In the genomic region with DNA sequence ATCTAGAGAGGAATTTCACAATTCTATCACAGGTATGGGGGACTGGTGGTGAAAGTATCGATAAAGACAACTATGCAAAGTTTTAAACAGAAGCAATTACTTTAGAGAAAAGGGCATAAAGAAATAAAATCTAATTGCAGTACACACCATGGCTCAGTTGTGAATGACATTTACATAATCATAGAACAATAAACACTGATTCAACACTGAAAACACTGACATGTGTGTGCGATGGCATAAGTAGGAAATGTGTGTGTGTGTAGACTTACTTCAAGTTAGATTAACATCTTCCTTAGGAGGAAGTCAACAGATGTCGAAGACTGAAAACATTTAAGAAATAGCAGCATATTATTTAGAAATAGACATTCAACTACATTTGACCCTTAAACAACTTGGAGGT, we compare ENCODE assay signal across 16 cellular contexts.
"Had no signal": no experiment of that assay in that cellular context is flagged by ENCODE, and none has a peak within 500 bp of the region (broad histone marks: within the 10 kb centered on the region; RNA-seq: fewer than 3 reads in every experiment).

No MANE protein-coding gene starts in this region.

- H3K36me3 ChIP-seq: adrenal gland, esophagus squamous epithelium had no signal

- H3K4me3 ChIP-seq: adrenal gland, body of pancreas, esophagus squamous epithelium had no signal

- ATAC-seq: activated CD8-positive, alpha-beta memory T cell treated with anti-CD3 and anti-CD28 coated beads, Interleukin-2, amount 10 ng/mL, durations not matched to agents 7 days and 5 days; activated CD8-positive, alpha-beta T cell treated with anti-CD3 and anti-CD28 coated beads, Interleukin-2, amount 10 ng/mL, durations not matched to agents 7 days and 5 days; activated naive CD8-positive, alpha-beta T cell treated with anti-CD3 and anti-CD28 coated beads, Interleukin-2, amount 50 U/mL, for 24 hours; body of pancreas; effector memory CD8-positive, alpha-beta T cell had no signal

- H3K4me1 ChIP-seq: adrenal gland, body of pancreas, esophagus squamous epithelium had no signal

- H3K27me3 ChIP-seq: adrenal gland, body of pancreas, esophagus squamous epithelium had no signal

- H3K27ac ChIP-seq: adrenal gland, body of pancreas, epithelial cell of prostate, esophagus squamous epithelium had no signal

- DNase-seq: activated CD4-positive, CD25-positive, alpha-beta regulatory T cell treated with anti-CD3 and anti-CD28 coated beads, Interleukin-2, amount 50 U/mL, for 72 hours; activated CD8-positive, alpha-beta memory T cell treated with anti-CD3 and anti-CD28 coated beads, Interleukin-2, amount 50 U/mL, for 4 hours; activated effector memory CD4-positive, alpha-beta T cell treated with anti-CD3 and anti-CD28 coated beads, Interleukin-2, amount 50 U/mL, for 16 hours; activated T-cell treated with anti-CD3 and anti-CD28 coated beads, Interleukin-2, amount 50 U/mL, for 1 hour; amygdala; aorta; cortex of kidney; effector CD4-positive, alpha-beta T cell; esophagus squamous epithelium had no signal

- H3K9me3 ChIP-seq: adrenal gland, body of pancreas, esophagus squamous epithelium had no signal
